In the genomic region with DNA sequence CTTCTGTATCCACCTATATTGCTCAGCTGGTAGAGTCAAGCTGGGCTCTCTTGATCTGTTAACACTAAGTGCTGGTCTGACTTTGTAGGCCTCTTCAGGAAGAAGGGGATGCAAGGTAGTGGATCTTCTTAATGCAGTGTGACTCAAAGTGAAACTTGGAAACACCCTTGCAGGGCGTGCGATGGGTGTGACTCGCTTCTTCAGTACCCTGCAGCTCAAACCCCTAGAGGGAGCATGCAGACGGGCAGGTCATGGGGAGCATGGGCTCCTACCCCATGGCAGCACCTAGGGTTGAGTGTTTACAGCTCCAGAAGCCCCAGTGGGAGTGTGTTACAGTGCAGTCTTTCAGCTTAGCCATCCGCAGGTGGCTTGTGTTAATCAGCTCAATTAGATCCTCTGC, we compare ENCODE assay signal across 8 cellular contexts. TPM values are rescaled to one million over a fixed set of nuclear protein-coding genes. Genes with fewer than 3 reads are reported as not detected.
DNase-seq lines count a peak whose midpoint lies in the region; ATAC-seq, FAIRE-seq and TF ChIP-seq lines count a peak whose summit lies in the region.

No MANE protein-coding gene starts in this region.

- H3K27me3 ChIP-seq in bronchial epithelial cell (ENCODE audit: control insufficient read depth, insufficient read depth, low read length): no peaks in the 10 kb centered on the region

- TF ChIP-seq CTCF in bronchial epithelial cell (IDR thresholded peaks at IDR 0.05; ENCODE audit: insufficient read depth, low read length, severe bottlenecking): no peak

- H3K9me3 Mint-ChIP-seq in stimulated activated effector memory CD8-positive, alpha-beta T cell treated with anti-CD3 and anti-CD28 coated beads, Interleukin-12 subunit alpha, Interleukin-12 subunit beta, amount 100 ng/mL, for 72 hours: peaks cover 5% of the 10 kb centered on the region

- in situ Hi-C loops in KBM-7 (cut with MboI; ENCODE audit: low pct_unique_long_range_greater_than_20kb, low sequenced_read_pairs): no loop called here

- no peak for FAIRE-seq in bronchial epithelial cell (lab: Jason Lieb, UNC)

- no peaks in the 10 kb centered on the region for H3K36me3 ChIP-seq in bronchial epithelial cell (ENCODE audit: control insufficient read depth, insufficient read depth, low read length)

- DNase-seq in T-helper 9 cell (peak; percentile 40), bronchial epithelial cell (ENCODE audit: low read depth) (peak; percentile 10), hippocampal formation (lab: John Stamatoyannopoulos, UW) (no peak), NCI-H69 (lab: John Stamatoyannopoulos, UW) (no peak), KBM-7 (no peak)
- peak; percentile 34 to 81 for DNase-seq in stimulated activated effector memory CD8-positive, alpha-beta T cell treated with anti-CD3 and anti-CD28 coated beads, Interleukin-12 subunit alpha, Interleukin-12 subunit beta, amount 100 ng/mL, for 72 hours (ENCODE audit: low spot score in 2 of 2)

- H3K4me3 ChIP-seq in bronchial epithelial cell (ENCODE audit: low read depth, low read length): no peak overlapping the region

- H3K4me3 Mint-ChIP-seq in stimulated activated effector memory CD8-positive, alpha-beta T cell treated with anti-CD3 and anti-CD28 coated beads, Interleukin-12 subunit alpha, Interleukin-12 subunit beta, amount 100 ng/mL, for 72 hours: peak overlapping the region; percentile 70

- peaks cover 5% of the 10 kb centered on the region for H3K36me3 Mint-ChIP-seq in stimulated activated effector memory CD8-positive, alpha-beta T cell treated with anti-CD3 and anti-CD28 coated beads, Interleukin-12 subunit alpha, Interleukin-12 subunit beta, amount 100 ng/mL, for 72 hours

- H3K4me1 Mint-ChIP-seq in stimulated activated effector memory CD8-positive, alpha-beta T cell treated with anti-CD3 and anti-CD28 coated beads, Interleukin-12 subunit alpha, Interleukin-12 subunit beta, amount 100 ng/mL, for 72 hours: peaks cover 25% of the 10 kb centered on the region

- peak; percentile 99 for ATAC-seq in GM18511 (IDR thresholded peaks at IDR 0.05; ENCODE audit: unreplicated experiment)
- peak; percentile 99 for ATAC-seq in HG02852 (IDR thresholded peaks at IDR 0.05; ENCODE audit: unreplicated experiment)
- ATAC-seq in stimulated activated effector memory CD8-positive, alpha-beta T cell treated with anti-CD3 and anti-CD28 coated beads, Interleukin-12 subunit alpha, Interleukin-12 subunit beta, amount 100 ng/mL, for 72 hours: peak; percentile 96

- H3K27ac Mint-ChIP-seq in stimulated activated effector memory CD8-positive, alpha-beta T cell treated with anti-CD3 and anti-CD28 coated beads, Interleukin-12 subunit alpha, Interleukin-12 subunit beta, amount 100 ng/mL, for 72 hours: peak overlapping the region; percentile 89

RNA-seq across cellular contexts. Expression of gene SAMD3, which starts 0.8 kb away (rescaled TPM):
- not detected in 2 replicates for total RNA-seq in bronchial epithelial cell

Comparison
In these comparisons a context has a peak if more than half of its experiments do, and no peak if none do; other contexts are left out.
1. DNase-seq: peak in T-helper 9 cell (single experiment), bronchial epithelial cell (single experiment) and stimulated activated effector memory CD8-positive, alpha-beta T cell treated with anti-CD3 and anti-CD28 coated beads, Interleukin-12 subunit alpha, Interleukin-12 subunit beta, amount 100 ng/mL, for 72 hours (2 of 2); none in hippocampal formation (0 of 2), NCI-H69 (single experiment) and KBM-7 (single experiment).
2. Peak in every context shown above with its lines, with median percentiles within 50 percentile points of each other: ATAC-seq.